13 cellular contexts compared by ENCODE assay signal in the genomic region with DNA sequence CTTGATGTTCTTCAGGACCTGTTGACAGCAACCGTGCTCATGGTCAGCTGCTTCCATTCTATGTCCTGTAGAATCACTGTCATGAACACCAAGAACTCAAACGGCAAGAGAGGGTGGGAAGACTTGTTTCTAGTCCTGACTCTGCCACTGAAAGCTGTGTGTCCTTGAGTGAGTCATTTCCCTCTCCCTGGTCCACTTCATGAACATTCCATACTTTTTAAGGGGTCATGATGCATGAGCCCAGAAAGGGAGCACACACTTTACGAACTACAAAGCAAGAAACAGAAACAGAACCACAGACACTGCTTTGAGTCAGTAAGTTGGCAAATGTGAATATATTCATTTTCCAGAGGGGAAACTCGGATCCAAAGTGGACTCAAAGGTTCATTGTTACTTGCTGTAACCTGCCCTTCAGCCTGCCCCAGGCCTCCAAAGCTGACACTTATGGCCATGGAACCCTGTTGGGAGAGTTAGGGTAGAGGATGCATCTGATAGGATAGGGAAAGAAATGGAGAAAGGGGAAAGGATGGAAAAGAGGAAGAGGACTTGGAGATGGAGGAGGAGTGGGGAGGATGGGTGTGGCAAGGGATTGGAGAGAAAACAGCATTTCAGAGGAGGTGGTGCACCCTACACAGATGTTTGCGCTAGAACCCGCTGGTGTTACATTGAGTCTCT.
DNase-seq lines count a peak whose midpoint lies in the region; ATAC-seq lines count a peak whose summit lies in the region.
"Had no signal": no experiment of that assay in that cellular context is flagged by ENCODE, and none has a peak within 500 bp of the region (broad histone marks: within the 10 kb centered on the region; RNA-seq: fewer than 3 reads in every experiment).

No MANE protein-coding gene starts in this region.

- DNase-seq in EH (ENCODE audit: low read depth) (peak; percentile 48), NCI-H226 (peak; percentile 18), dermis blood vessel endothelial cell (peak; percentile 20), trophoblast cell (no peak), globus pallidus (ENCODE audit: low spot score) (no peak), NCI-H526 (lab: John Stamatoyannopoulos, UW) (no peak), OCI-M2 (lab: John Stamatoyannopoulos, UW; ENCODE audit: unreplicated experiment) (no peak)
- DNase-seq: kidney glomerular epithelial cell, NCI-H1694 had no signal

- no peak overlapping the region for H3K4me3 ChIP-seq in trophoblast cell (ENCODE audit: low read depth, low read length)
- H3K4me3 ChIP-seq: BLaER1, cardiac muscle cell had no signal

- no peak overlapping the region for H2AK5ac ChIP-seq in trophoblast cell (ENCODE audit: low read length)

- no peaks in the 10 kb centered on the region for H3K9me3 ChIP-seq in trophoblast cell (ENCODE audit: insufficient read depth, low read depth, low read length)
- H3K9me3 ChIP-seq: BLaER1 had no signal

- no peak overlapping the region for H4K8ac ChIP-seq in trophoblast cell (ENCODE audit: low read depth, low read length)

- H4K12ac ChIP-seq in trophoblast cell (ENCODE audit: low read depth, low read length) = no peak overlapping the region

- peaks cover 27% of the 10 kb centered on the region for H3K79me1 ChIP-seq in trophoblast cell (ENCODE audit: low read length)

- no peak for ATAC-seq in GM19328 (IDR thresholded peaks at IDR 0.05; ENCODE audit: unreplicated experiment)
- ATAC-seq: natural killer cell treated with Interleukin-12 subunit alpha and Interleukin-12 subunit beta and Interleukin-15 and Interleukin-18, amount 100 ng/mL, for 72 hours had no signal

- no peak overlapping the region for H3K23ac ChIP-seq in trophoblast cell (ENCODE audit: low read length)

- WGBS in trophoblast cell (ENCODE audit: extremely low coverage, insufficient coverage, insufficient read length) = no CpG with 5 or more reads among the region's 6 CpGs

- H4K91ac ChIP-seq in trophoblast cell (ENCODE audit: low read depth, low read length) = no peak overlapping the region

- peaks cover 5% of the 10 kb centered on the region for H3K79me2 ChIP-seq in trophoblast cell (ENCODE audit: control insufficient read depth, insufficient read depth, low read length, poor library complexity)

- peak overlapping the region; percentile 42 for H2BK12ac ChIP-seq in trophoblast cell (ENCODE audit: low read length)

- no peak overlapping the region for H2AFZ ChIP-seq in trophoblast cell (ENCODE audit: insufficient read depth, low read length, poor library complexity)

- no peak overlapping the region for H3K4ac ChIP-seq in trophoblast cell (ENCODE audit: low read depth, low read length)

- no peak overlapping the region for H3K18ac ChIP-seq in trophoblast cell (ENCODE audit: low read length)

- H3K9ac ChIP-seq in trophoblast cell (ENCODE audit: low read length) = no peak overlapping the region
- H3K9ac ChIP-seq: BLaER1 had no signal

- peaks cover 32 to 36% of the 10 kb centered on the region in 2 experiments for H3K4me1 ChIP-seq in trophoblast cell (ENCODE audit: control insufficient read depth in 1 of 2, insufficient read depth in 2 of 2, low read length in 2 of 2)

- H3K27me3 ChIP-seq in trophoblast cell (ENCODE audit: insufficient read depth, low read length) = no peaks in the 10 kb centered on the region
- H3K27me3 ChIP-seq: BLaER1, cardiac muscle cell had no signal

- no peak overlapping the region for H2BK120ac ChIP-seq in trophoblast cell (ENCODE audit: insufficient read depth, low read length, poor library complexity)

- no peak overlapping the region for H3K14ac ChIP-seq in trophoblast cell (ENCODE audit: low read length)

- H3K27ac ChIP-seq in trophoblast cell (ENCODE audit: low read depth, low read length) = no peak overlapping the region
- H3K27ac ChIP-seq: BLaER1, cardiac muscle cell had no signal

- H2BK5ac ChIP-seq in trophoblast cell (ENCODE audit: low read depth, low read length, poor library complexity) = no peak overlapping the region

- peaks cover 4 to 8% of the 10 kb centered on the region in 2 experiments for H3K36me3 ChIP-seq in trophoblast cell (ENCODE audit: control insufficient read depth in 1 of 2, insufficient read depth in 2 of 2, low read length in 2 of 2)
- H3K36me3 ChIP-seq: cardiac muscle cell had no signal

- H3K4me2 ChIP-seq in trophoblast cell (ENCODE audit: low read length) = no peak overlapping the region
- H3K4me2 ChIP-seq: BLaER1 had no signal

Comparison
In these comparisons a context has a peak if more than half of its experiments do, and no peak if none do; other contexts are left out.
1. DNase-seq: peak in EH (single experiment), NCI-H226 (single experiment) and dermis blood vessel endothelial cell (single experiment); none in trophoblast cell (0 of 2), globus pallidus (single experiment), NCI-H526 (0 of 2) and OCI-M2 (single experiment).